9 cellular contexts compared by ENCODE assay signal in genomic region chr4:165343353-165344191, GRCh38. TPM values are rescaled to one million over a fixed set of nuclear protein-coding genes. Genes with fewer than 3 reads are reported as not detected.
A peak's percentile ranks its signal among the peaks of the same experiment; 100 is the strongest.
DNase-seq lines count a peak whose midpoint lies in the region; ATAC-seq lines count a peak whose summit lies in the region.
"Had no signal": no experiment of that assay in that cellular context is flagged by ENCODE, and none has a peak within 500 bp of the region (broad histone marks: within the 10 kb centered on the region; RNA-seq: fewer than 3 reads in every experiment).

No MANE protein-coding gene starts in this region.

- intact Hi-C loops in activated CD4-positive, alpha-beta T cell treated with anti-CD3 and anti-CD28 coated beads for 36 hours (cut with DNase I, micrococcal nuclease) = loop anchor here (1.0 kb wide), 1 partner anchor 212 kb away; no protein-coding TSS in a partner anchor

- POLR2A ChIA-PET in activated CD4-positive, alpha-beta T cell treated with anti-CD3 and anti-CD28 coated beads for 36 hours (lab: Charles Lee) = no interaction called here

- no peaks in the 10 kb centered on the region for H3K9me3 Mint-ChIP-seq in activated CD4-positive, alpha-beta T cell treated with anti-CD3 and anti-CD28 coated beads for 36 hours (ENCODE audit: low read depth)
- no peaks in the 10 kb centered on the region for H3K9me3 Mint-ChIP-seq in stimulated activated naive CD8-positive, alpha-beta T cell treated with anti-CD3 and anti-CD28 coated beads, Interleukin-15, amount 100 ng/mL, for 72 hours

- H3K4me1 Mint-ChIP-seq in activated CD4-positive, alpha-beta T cell treated with anti-CD3 and anti-CD28 coated beads for 36 hours = no peaks in the 10 kb centered on the region
- no peaks in the 10 kb centered on the region for H3K4me1 Mint-ChIP-seq in stimulated activated naive CD8-positive, alpha-beta T cell treated with anti-CD3 and anti-CD28 coated beads, Interleukin-15, amount 100 ng/mL, for 72 hours

- no peak for ATAC-seq in activated CD4-positive, alpha-beta T cell treated with anti-CD3 and anti-CD28 coated beads for 36 hours
- no peak for ATAC-seq in stimulated activated naive CD8-positive, alpha-beta T cell treated with anti-CD3 and anti-CD28 coated beads, Interleukin-15, amount 100 ng/mL, for 72 hours
- ATAC-seq in GM19035 (IDR thresholded peaks at IDR 0.05; ENCODE audit: unreplicated experiment) = no peak

- no peaks in the 10 kb centered on the region for H3K27me3 Mint-ChIP-seq in activated CD4-positive, alpha-beta T cell treated with anti-CD3 and anti-CD28 coated beads for 36 hours
- H3K27me3 Mint-ChIP-seq in stimulated activated naive CD8-positive, alpha-beta T cell treated with anti-CD3 and anti-CD28 coated beads, Interleukin-15, amount 100 ng/mL, for 72 hours = no peaks in the 10 kb centered on the region

- H3K4me3 Mint-ChIP-seq in activated CD4-positive, alpha-beta T cell treated with anti-CD3 and anti-CD28 coated beads for 36 hours = no peak overlapping the region
- no peak overlapping the region for H3K4me3 Mint-ChIP-seq in stimulated activated naive CD8-positive, alpha-beta T cell treated with anti-CD3 and anti-CD28 coated beads, Interleukin-15, amount 100 ng/mL, for 72 hours

- H3K27ac Mint-ChIP-seq in activated CD4-positive, alpha-beta T cell treated with anti-CD3 and anti-CD28 coated beads for 36 hours = no peak overlapping the region
- peak overlapping the region in 1 of 2 donors; percentile 80 for H3K27ac Mint-ChIP-seq in stimulated activated naive CD8-positive, alpha-beta T cell treated with anti-CD3 and anti-CD28 coated beads, Interleukin-15, amount 100 ng/mL, for 72 hours

- DNase-seq in activated CD4-positive, alpha-beta T cell treated with anti-CD3 and anti-CD28 coated beads for 36 hours = peak; percentile 37
- no peak for DNase-seq in activated CD4-positive, alpha-beta T cell treated with anti-CD3 and anti-CD28 coated beads, Interleukin-2, amount 50 U/mL, for 48 hours
- DNase-seq in NCI-H1105 treated with DMSO at 0.1 percent for 48 hours (lab: John Stamatoyannopoulos, UW) = peak; percentile 61
- DNase-seq in dermis microvascular lymphatic vessel endothelial cell (ENCODE audit: low read depth in 2 of 2) = peak; percentile 20 to 33
- peak; percentile 40 for DNase-seq in pons (ENCODE audit: low spot score)
- DNase-seq in stimulated activated naive CD8-positive, alpha-beta T cell treated with anti-CD3 and anti-CD28 coated beads, Interleukin-15, amount 100 ng/mL, for 72 hours = no peak
- DNase-seq in NCI-H1436 (lab: John Stamatoyannopoulos, UW) = no peak
- DNase-seq: GOT3 had no signal

- peaks cover 15% of the 10 kb centered on the region for H3K36me3 Mint-ChIP-seq in activated CD4-positive, alpha-beta T cell treated with anti-CD3 and anti-CD28 coated beads for 36 hours (ENCODE audit: low read depth)

- CTCF ChIA-PET in activated CD4-positive, alpha-beta T cell treated with anti-CD3 and anti-CD28 coated beads for 36 hours (lab: Charles Lee) = interaction anchor here (0.6 to 5.0 kb wide), 8 partner anchors 10 to 526 kb away, joined by 3 to 69 read pairs (median 4); partner anchors contain the start of genes MSMO1 and TMEM192

RNA-seq across cellular contexts. Expression of gene MSMO1, which starts 16.1 kb away (rescaled TPM):
- total RNA-seq in activated CD4-positive, alpha-beta T cell treated with anti-CD3 and anti-CD28 coated beads for 36 hours = 10 to 100 TPM; 48.4 to 50.7 TPM
- 79.0 and 134 TPM in 2 replicates for total RNA-seq in dermis microvascular lymphatic vessel endothelial cell

RNA-seq across cellular contexts. Expression of gene CPE, which starts 35.2 kb away (rescaled TPM):
- not detected for total RNA-seq in activated CD4-positive, alpha-beta T cell treated with anti-CD3 and anti-CD28 coated beads for 36 hours
- total RNA-seq in dermis microvascular lymphatic vessel endothelial cell = 0.26 and 0.89 TPM in 2 replicates

Comparison
In these comparisons a context has a peak if more than half of its experiments do, and no peak if none do; other contexts are left out.
1. DNase-seq: peak in activated CD4-positive, alpha-beta T cell treated with anti-CD3 and anti-CD28 coated beads for 36 hours (single experiment), NCI-H1105 treated with DMSO at 0.1 percent for 48 hours (single experiment), dermis microvascular lymphatic vessel endothelial cell (2 of 2) and pons (single experiment); none in activated CD4-positive, alpha-beta T cell treated with anti-CD3 and anti-CD28 coated beads, Interleukin-2, amount 50 U/mL, for 48 hours (0 of 2), stimulated activated naive CD8-positive, alpha-beta T cell treated with anti-CD3 and anti-CD28 coated beads, Interleukin-15, amount 100 ng/mL, for 72 hours (0 of 2) and NCI-H1436 (single experiment).